In the genomic region with DNA sequence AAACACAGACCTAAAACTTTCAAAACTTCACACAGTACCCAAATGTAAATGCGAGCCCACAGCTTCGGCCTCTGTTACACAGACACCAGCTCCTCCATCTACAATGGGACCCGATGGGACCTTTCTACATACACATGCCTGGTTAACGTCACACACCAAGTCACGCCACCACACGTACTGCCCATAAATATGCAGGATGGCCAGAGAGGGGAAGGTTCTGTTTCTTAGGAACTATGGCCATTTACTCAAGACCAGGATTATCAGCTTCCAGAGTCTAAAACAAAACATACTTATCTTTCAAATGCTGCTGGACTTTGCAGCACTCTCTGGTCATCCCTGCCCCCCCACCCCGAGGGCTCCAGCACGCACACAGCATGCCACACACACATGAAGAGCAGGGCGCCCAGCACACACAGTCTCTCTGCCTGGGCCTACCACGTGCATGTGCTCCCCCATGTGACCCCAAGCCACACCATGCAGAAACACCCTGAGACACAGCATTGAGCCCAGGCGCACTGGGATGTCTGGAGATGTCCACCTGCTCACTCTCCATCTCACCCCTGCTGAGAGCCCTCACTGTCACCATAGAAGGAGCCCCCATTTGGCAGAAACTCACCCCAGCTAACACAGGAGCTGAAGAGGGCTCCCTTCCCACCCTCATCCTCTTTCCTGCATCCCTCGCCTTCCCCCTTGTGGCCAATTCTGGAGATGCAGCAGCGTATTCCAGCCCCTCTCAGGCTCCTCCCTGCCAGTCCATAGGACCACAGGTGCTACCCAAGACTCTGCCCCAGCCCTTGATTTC, we compare ENCODE assay signal across 8 cellular contexts.
DNase-seq lines count a peak whose midpoint lies in the region; ATAC-seq and TF ChIP-seq lines count a peak whose summit lies in the region.

No MANE protein-coding gene starts in this region.

- H3K14ac ChIP-seq in H9 (ENCODE audit: insufficient read depth, low read length): no peak overlapping the region

- TF ChIP-seq CTCF in H9 (conservative IDR thresholded peaks at IDR 0.05): peak; percentile 86

- no peak overlapping the region for H2BK120ac ChIP-seq in H9 (ENCODE audit: low read depth, low read length, poor library complexity, severe bottlenecking)

- no peak overlapping the region for H2BK20ac ChIP-seq in H9 (ENCODE audit: low read depth, low read length, poor library complexity, severe bottlenecking)

- no peaks in the 10 kb centered on the region; a peak in 1 of 7 replicates for H3K36me3 Mint-ChIP-seq in H9 (ENCODE audit: insufficient read depth in 1 of 3, low read depth in 3 of 3)

- peaks cover 3% of the 10 kb centered on the region for H3K23me2 ChIP-seq in H9 (ENCODE audit: insufficient read length, low read depth, low read length, poor library complexity, severe bottlenecking)

- H3K4me3 Mint-ChIP-seq in H9: peak overlapping the region in 1 of 2 experiments; percentile 50; a peak in 2 of 5 replicates

- no peak overlapping the region for H3K27ac ChIP-seq in H9 (ENCODE audit: insufficient read length, low read depth, low read length)

- H3K9me3 Mint-ChIP-seq in H9: no peaks in the 10 kb centered on the region

- ATAC-seq in GM21390 (IDR thresholded peaks at IDR 0.05; ENCODE audit: unreplicated experiment): no peak

- H3T11ph ChIP-seq in H9 (ENCODE audit: low read length): no peak overlapping the region

- no peak overlapping the region for H2BK15ac ChIP-seq in H9 (ENCODE audit: low read depth, low read length)

- H2AK5ac ChIP-seq in H9 (ENCODE audit: insufficient read length, low read length): no peak overlapping the region

- H3K9me3 ChIP-seq in H9 (ENCODE audit: control insufficient read depth, low read depth, low read length): no peaks in the 10 kb centered on the region

- H4K20me1 ChIP-seq in H9 (ENCODE audit: control insufficient read depth, insufficient read depth, insufficient read length): no peaks in the 10 kb centered on the region

- H3K9ac ChIP-seq in H9 (ENCODE audit: extremely low read depth, insufficient read length, low read length): no peak overlapping the region

- peaks cover 29% of the 10 kb centered on the region for H3K27me3 Mint-ChIP-seq in H9 (ENCODE audit: low read depth)

- H3K27ac Mint-ChIP-seq in H9: peak overlapping the region in 1 of 3 experiments; percentile 70; a peak in 2 of 7 replicates

- no peak overlapping the region for H3K18ac ChIP-seq in H9 (ENCODE audit: insufficient read length, low read depth, low read length)

- H3K4me1 ChIP-seq in H9 (ENCODE audit: insufficient read depth, low read length): no peaks in the 10 kb centered on the region

- H3K79me2 ChIP-seq in H9 (ENCODE audit: insufficient read depth, low read length): no peaks in the 10 kb centered on the region

- H4K91ac ChIP-seq in H9 (ENCODE audit: insufficient read length, low read depth, low read length): no peak overlapping the region

- H4K8ac ChIP-seq in H9 (replicated peaks; ENCODE audit: insufficient read length, low read depth, low read length): no peak overlapping the region

- H3K56ac ChIP-seq in H9 (ENCODE audit: insufficient read length, low read depth, low read length): no peak overlapping the region

- no peak overlapping the region for H2AFZ ChIP-seq in H9 (ENCODE audit: low read length)

- H3K4ac ChIP-seq in H9 (ENCODE audit: low read depth, low read length): no peak overlapping the region

- no peak overlapping the region for H2BK5ac ChIP-seq in H9 (ENCODE audit: insufficient read length, low read length)

- H3K27me3 ChIP-seq in H9 (ENCODE audit: insufficient read depth, low read length): no peaks in the 10 kb centered on the region; the same call in 1 of the 2 replicates

- no peak overlapping the region for H4K5ac ChIP-seq in H9 (ENCODE audit: insufficient read length, low read depth, low read length)

- DNase-seq in AG20443 (ENCODE audit: low spot score) (peak; percentile 90), H9 (peak; percentile 92), NCI-H510A treated with DMSO at 0.1 percent for 48 hours (lab: John Stamatoyannopoulos, UW) (peak; percentile 42), ecto neural progenitor cell (ENCODE audit: low spot score) (peak; percentile 91), medulla oblongata (ENCODE audit: extremely low spot score) (peak; percentile 89)
- DNase-seq in activated CD4-positive, alpha-beta T cell treated with anti-CD3 and anti-CD28 coated beads, Interleukin-2, amount 50 U/mL, for 48 hours: peak; percentile 87 to 88
- peak; percentile 50 for DNase-seq in stimulated activated CD8-positive, alpha-beta memory T cell treated with anti-CD3 and anti-CD28 coated beads, Interleukin-15, amount 100 ng/mL, for 24 hours (ENCODE audit: low read depth)

- no CpG with 5 or more reads among the region's 13 CpGs for WGBS in H9 (ENCODE audit: extremely low coverage, insufficient read length, low lambda C conversion rate)

- H3K79me1 ChIP-seq in H9 (ENCODE audit: insufficient read depth, low read depth, low read length, poor library complexity, severe bottlenecking): no peaks in the 10 kb centered on the region

- no peak overlapping the region for H3K23ac ChIP-seq in H9 (ENCODE audit: insufficient read length, low read depth, low read length)

- H3K4me1 Mint-ChIP-seq in H9: peaks cover 8 to 38% of the 10 kb centered on the region in 2 experiments

- no peak overlapping the region for H2BK12ac ChIP-seq in H9 (ENCODE audit: insufficient read length, low read depth, low read length)

- peak overlapping the region; percentile 30 for H3K4me2 ChIP-seq in H9 (ENCODE audit: insufficient read depth, insufficient read length, low read length)

Comparison
In these comparisons a context has a peak if more than half of its experiments do, and no peak if none do; other contexts are left out.
1. DNase-seq: peak in every context shown above with its lines; median percentile 92 in H9; 91 in ecto neural progenitor cell; 90 in AG20443; 89 in medulla oblongata; 88 in activated CD4-positive, alpha-beta T cell treated with anti-CD3 and anti-CD28 coated beads, Interleukin-2, amount 50 U/mL, for 48 hours; 50 in stimulated activated CD8-positive, alpha-beta memory T cell treated with anti-CD3 and anti-CD28 coated beads, Interleukin-15, amount 100 ng/mL, for 24 hours; 42 in NCI-H510A treated with DMSO at 0.1 percent for 48 hours.